8 cellular contexts compared by ENCODE assay signal in genomic region chr11:66347425-66348276, GRCh38. TPM values are rescaled to one million over a fixed set of nuclear protein-coding genes. Genes with fewer than 3 reads are reported as not detected.
DNase-seq lines count a peak whose midpoint lies in the region; ATAC-seq and TF ChIP-seq lines count a peak whose summit lies in the region.

B4GAT1 (minus strand) TSS chr11:66347629; CDS start chr11:66347545, 84 bp downstream.

- CTCF ChIA-PET in activated CD4-positive, alpha-beta memory T cell treated with anti-CD3 and anti-CD28 coated beads, Interleukin-2, amount 10 ng/mL, durations not matched to agents 7 days and 5 days (lab: Charles Lee) = interaction anchor here (0.9 to 1.4 kb wide), 4 partner anchors 18 to 41 kb away, joined by 3 to 13 read pairs (median 5); no protein-coding TSS in a partner anchor

- H3K27me3 ChIP-seq in dorsolateral prefrontal cortex = no peaks in the 10 kb centered on the region
- H3K27me3 ChIP-seq in right lobe of liver = no peaks in the 10 kb centered on the region

- no peaks in the 10 kb centered on the region for H3K9me3 Mint-ChIP-seq in activated CD4-positive, alpha-beta memory T cell treated with anti-CD3 and anti-CD28 coated beads, Interleukin-2, amount 10 ng/mL, durations not matched to agents 7 days and 5 days

- peak; percentile 27 for ATAC-seq in HG03442 (IDR thresholded peaks at IDR 0.05; ENCODE audit: unreplicated experiment)
- peak; percentile 29 to 65 (median 52) for ATAC-seq in right lobe of liver
- ATAC-seq in HG03135 (IDR thresholded peaks at IDR 0.05; ENCODE audit: unreplicated experiment) = no peak

- TF ChIP-seq CTCF in GM12875 (IDR thresholded peaks at IDR 0.05; ENCODE audit: borderline replicate concordance, insufficient read depth, low read depth, low read length) (no peak), dorsolateral prefrontal cortex (IDR thresholded peaks at IDR 0.05 in 54 of 56, conservative IDR thresholded peaks at IDR 0.05 in 2 of 56; ENCODE audit: low read depth in 1 of 56, partially characterized antibody in 56 of 56) (peak in 8 of 56 donors; percentile 4 to 27 (median 12)), right lobe of liver (IDR thresholded peaks at IDR 0.05) (no peak)

- H3K36me3 ChIP-seq in right lobe of liver = no peaks in the 10 kb centered on the region

- H3K27me3 Mint-ChIP-seq in activated CD4-positive, alpha-beta memory T cell treated with anti-CD3 and anti-CD28 coated beads, Interleukin-2, amount 10 ng/mL, durations not matched to agents 7 days and 5 days = no peaks in the 10 kb centered on the region

- H3K36me3 Mint-ChIP-seq in activated CD4-positive, alpha-beta memory T cell treated with anti-CD3 and anti-CD28 coated beads, Interleukin-2, amount 10 ng/mL, durations not matched to agents 7 days and 5 days (ENCODE audit: low read depth) = peaks cover 10% of the 10 kb centered on the region

- no peaks in the 10 kb centered on the region for H3K9me3 ChIP-seq in right lobe of liver

- H3K4me3 Mint-ChIP-seq in activated CD4-positive, alpha-beta memory T cell treated with anti-CD3 and anti-CD28 coated beads, Interleukin-2, amount 10 ng/mL, durations not matched to agents 7 days and 5 days = peak within 1 kb of the TSS; percentile 84

- peak within 1 kb of the TSS; percentile 81 for H3K27ac Mint-ChIP-seq in activated CD4-positive, alpha-beta memory T cell treated with anti-CD3 and anti-CD28 coated beads, Interleukin-2, amount 10 ng/mL, durations not matched to agents 7 days and 5 days

- POLR2A ChIA-PET in activated CD4-positive, alpha-beta memory T cell treated with anti-CD3 and anti-CD28 coated beads, Interleukin-2, amount 10 ng/mL, durations not matched to agents 7 days and 5 days (lab: Charles Lee) = interaction anchor here (0.7 to 1.4 kb wide), 5 partner anchors 12 to 331 kb away, joined by 3 to 7 read pairs (median 3); partner anchors contain the start of gene MRPL11

- intact Hi-C loops in dorsolateral prefrontal cortex (cut with DNase I) = loop anchor here in 1 of 2 donors (5.0 to 10.0 kb wide), 4 partner anchors 35 to 497 kb away; partner anchors contain the start of genes RCE1, SF3B2 and TMEM151A
- intact Hi-C loops in right lobe of liver (cut with DNase I) = no loop called here

- DNase-seq in NCI-H748 (lab: John Stamatoyannopoulos, UW; ENCODE audit: unreplicated experiment) (peak; percentile 88), dorsolateral prefrontal cortex (peak; percentile 63 to 89 (median 83)), right lobe of liver (peak in 2 of 3 donors; percentile 75 to 79)
- peak; percentile 87 for DNase-seq in activated CD4-positive, alpha-beta memory T cell treated with anti-CD3 and anti-CD28 coated beads, Interleukin-2, amount 10 ng/mL, durations not matched to agents 7 days and 5 days
- DNase-seq in stimulated activated CD4-positive, alpha-beta T cell treated with anti-CD3 and anti-CD28 coated beads, Interleukin-2, amount 100 ng/mL, for 48 hours = peak; percentile 84 to 88

- peaks cover 0 to 57% (median 15%) of the 10 kb centered on the region in 4 donors for H3K4me1 ChIP-seq in right lobe of liver

- peak; percentile 33 for TF ChIP-seq POLR2A in right lobe of liver (IDR thresholded peaks at IDR 0.05)

- H3K4me3 ChIP-seq in GM12875 (ENCODE audit: low read depth, low read length) (peak within 1 kb of the TSS; percentile 83), dorsolateral prefrontal cortex (peak within 1 kb of the TSS; percentile 59 to 100 (median 93)), right lobe of liver (peak within 1 kb of the TSS; percentile 68 to 82 (median 73))

- peaks cover 47% of the 10 kb centered on the region for H3K4me1 Mint-ChIP-seq in activated CD4-positive, alpha-beta memory T cell treated with anti-CD3 and anti-CD28 coated beads, Interleukin-2, amount 10 ng/mL, durations not matched to agents 7 days and 5 days

- H3K27ac ChIP-seq in dorsolateral prefrontal cortex (peak within 1 kb of the TSS; percentile 78 to 99 (median 96)), right lobe of liver (peak within 1 kb of the TSS; percentile 62 to 86 (median 65))

- WGBS in right lobe of liver (ENCODE audit: insufficient coverage, low coverage, low lambda C conversion rate, missing lambda C conversion rate) = 0% methylated on average over 28 of the region's 101 CpGs

RNA-seq across cellular contexts. Expression of gene B4GAT1, which starts in this region (rescaled TPM):
- total RNA-seq in activated CD4-positive, alpha-beta memory T cell treated with anti-CD3 and anti-CD28 coated beads, Interleukin-2, amount 10 ng/mL, durations not matched to agents 7 days and 5 days = 1 to 10 TPM; 8.4 to 8.7 TPM
- total RNA-seq in dorsolateral prefrontal cortex = 100 to 1,000 TPM; 105 to 293 (median 220) TPM
- 10 to 100 TPM in 5 of 6 experiments, 1 to 10 TPM in 1; 6.3 to 25.4 (median 15.6) TPM for total RNA-seq in right lobe of liver

Comparison
In these comparisons a context has a peak if more than half of its experiments do, and no peak if none do; other contexts are left out.
1. RNA of gene B4GAT1 (total RNA-seq): 105 to 293 TPM in dorsolateral prefrontal cortex; 6.3 to 25.4 TPM in right lobe of liver and 8.4 to 8.7 TPM in activated CD4-positive, alpha-beta memory T cell treated with anti-CD3 and anti-CD28 coated beads, Interleukin-2, amount 10 ng/mL, durations not matched to agents 7 days and 5 days; every median in the first group is over 4 times any median in the second.
2. Peak in every context shown above with its lines, with median percentiles within 50 percentile points of each other: H3K4me3 ChIP-seq and DNase-seq.